ENCODE assay signal across 8 cellular contexts in the genomic region with DNA sequence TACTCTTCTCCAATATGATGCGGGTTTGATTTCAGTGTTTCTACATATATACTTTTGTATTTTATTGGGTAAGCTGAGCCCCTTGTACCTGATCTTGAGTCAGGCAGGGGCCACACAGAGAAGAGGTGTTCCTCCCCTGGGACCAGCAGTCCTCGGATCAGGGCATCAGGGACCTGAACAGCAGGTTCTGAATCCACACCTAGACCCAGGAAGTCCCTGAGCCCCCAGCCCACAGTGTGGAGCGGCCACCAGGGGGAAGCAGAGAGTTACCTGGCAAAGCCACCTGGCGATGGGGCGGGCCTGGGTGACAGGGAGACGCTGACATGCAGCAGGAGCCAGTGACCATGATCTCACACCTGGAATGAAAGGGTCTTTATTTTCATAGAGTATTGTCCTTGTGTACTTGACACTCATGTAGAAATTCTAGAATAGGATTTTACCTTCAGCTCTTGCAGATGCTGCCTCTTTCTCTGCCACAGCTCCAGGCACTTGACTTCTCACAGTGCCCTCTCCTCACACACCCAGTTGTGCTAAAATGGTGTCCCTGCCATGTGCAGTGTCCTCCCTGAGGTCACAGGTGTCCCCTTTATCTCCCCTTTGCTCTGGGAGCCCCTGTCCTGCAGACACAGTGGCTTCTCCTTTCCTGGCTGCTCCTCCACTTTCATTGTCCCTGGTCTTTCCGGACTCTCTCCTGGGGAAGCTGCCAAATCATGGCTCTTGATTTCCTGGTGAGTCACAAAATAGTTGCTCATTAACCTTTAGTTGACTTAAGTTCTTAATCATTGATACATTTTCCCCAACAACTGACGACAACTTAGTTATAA. TPM values are rescaled to one million over a fixed set of nuclear protein-coding genes. Genes with fewer than 3 reads are reported as not detected.
A peak's percentile ranks its signal among the peaks of the same experiment; 100 is the strongest.
DNase-seq lines count a peak whose midpoint lies in the region; ATAC-seq and TF ChIP-seq lines count a peak whose summit lies in the region.

No MANE protein-coding gene starts in this region.

- H3K4me1 ChIP-seq in heart right ventricle: peaks cover 0 to 10% (median 0%) of the 10 kb centered on the region in 9 donors
- no peaks in the 10 kb centered on the region for H3K4me1 ChIP-seq in right atrium auricular region
- no peaks in the 10 kb centered on the region for H3K4me1 ChIP-seq in NT2/D1 (ENCODE audit: insufficient read depth, insufficient read length)

- no peak overlapping the region for H3K9ac ChIP-seq in NT2/D1 (ENCODE audit: insufficient read length, low read depth)

- H3K36me3 Mint-ChIP-seq in glutamatergic neuron (ENCODE audit: unreplicated experiment): no peaks in the 10 kb centered on the region

- H3K4me3 ChIP-seq in heart right ventricle: no peak overlapping the region
- no peak overlapping the region for H3K4me3 ChIP-seq in right atrium auricular region
- no peak overlapping the region for H3K4me3 ChIP-seq in NT2/D1 (ENCODE audit: insufficient read length, low read depth)

- H3K4me3 Mint-ChIP-seq in glutamatergic neuron (ENCODE audit: unreplicated experiment): no peak overlapping the region

- H3K27ac ChIP-seq in heart right ventricle: no peak overlapping the region
- no peak overlapping the region for H3K27ac ChIP-seq in right atrium auricular region

- no peaks in the 10 kb centered on the region for H3K9me3 ChIP-seq in heart right ventricle
- no peaks in the 10 kb centered on the region for H3K9me3 ChIP-seq in right atrium auricular region
- H3K9me3 ChIP-seq in NT2/D1 (ENCODE audit: insufficient read depth, low read length): no peaks in the 10 kb centered on the region

- TF ChIP-seq CTCF in heart right ventricle (IDR thresholded peaks at IDR 0.05) (peak in 6 of 9 donors; percentile 23 to 53 (median 39)), right atrium auricular region (IDR thresholded peaks at IDR 0.05) (no peak), glutamatergic neuron (IDR thresholded peaks at IDR 0.05; ENCODE audit: partially characterized antibody, unreplicated experiment) (peak; percentile 82)

- no peaks in the 10 kb centered on the region for H3K36me3 ChIP-seq in heart right ventricle
- H3K36me3 ChIP-seq in right atrium auricular region: no peaks in the 10 kb centered on the region
- H3K36me3 ChIP-seq in NT2/D1 (ENCODE audit: insufficient read depth, insufficient read length, low read length): no peaks in the 10 kb centered on the region

- intact Hi-C loops in heart right ventricle (cut with DNase I): loop anchor here in 1 of 10 donors (5.0 kb wide), 1 partner anchor 341 kb away; no protein-coding TSS in a partner anchor

- H3K4me1 Mint-ChIP-seq in glutamatergic neuron (ENCODE audit: low read depth, unreplicated experiment): no peaks in the 10 kb centered on the region

- H3K9me3 Mint-ChIP-seq in glutamatergic neuron (ENCODE audit: unreplicated experiment): peaks cover 5% of the 10 kb centered on the region

- DNase-seq in heart right ventricle (peak in 1 of 2 donors; percentile 29), right atrium auricular region (ENCODE audit: low spot score) (no peak), NT2/D1 (ENCODE audit: low read depth, low spot score) (peak; percentile 11), activated T-helper 1 cell treated with Interleukin-2 at 50 U/mL for 16 hours (ENCODE audit: low read depth) (peak; percentile 53), glutamatergic neuron (peak; percentile 71)
- peak; percentile 58 for DNase-seq in stimulated activated CD4-positive, alpha-beta T cell treated with anti-CD3 and anti-CD28 coated beads, Interleukin-1b, Interleukin-23, amount 100 ng/mL, for 48 hours

- ATAC-seq in heart right ventricle (no peak), GM18519 (IDR thresholded peaks at IDR 0.05; ENCODE audit: low FRiP score, unreplicated experiment) (no peak), GM18870 (IDR thresholded peaks at IDR 0.05; ENCODE audit: unreplicated experiment) (no peak)

- 36 to 43% methylated on average over 8 of the region's 8 CpGs for WGBS in heart right ventricle, 2 donors

- H3K27ac Mint-ChIP-seq in glutamatergic neuron (ENCODE audit: unreplicated experiment): no peak overlapping the region

- H3K27me3 Mint-ChIP-seq in glutamatergic neuron (ENCODE audit: unreplicated experiment): peaks cover 12% of the 10 kb centered on the region

- H3K27me3 ChIP-seq in heart right ventricle (peaks cover 0 to 11% (median 0%) of the 10 kb centered on the region in 7 donors), right atrium auricular region (no peaks in the 10 kb centered on the region), NT2/D1 (ENCODE audit: insufficient read depth, insufficient read length) (peaks cover 99% of the 10 kb centered on the region)

RNA-seq across cellular contexts. Expression of gene GGTLC2, which starts 48.5 kb away (rescaled TPM):
- total RNA-seq in heart right ventricle (not detected), right atrium auricular region (not detected), glutamatergic neuron (ENCODE audit: unreplicated experiment) (not detected)
- not detected for polyA plus RNA-seq in heart right ventricle

Comparison
In these comparisons a context has a peak if more than half of its experiments do, and no peak if none do; other contexts are left out.
1. CTCF ChIP-seq: peak in heart right ventricle (6 of 9) and glutamatergic neuron (single experiment); none in right atrium auricular region (0 of 2).